32 cellular contexts compared by ENCODE assay signal in genomic region chr9:123697686-123698085, GRCh38.
DNase-seq lines count a peak whose midpoint lies in the region; ATAC-seq lines count a peak whose summit lies in the region.
"Had no signal": no experiment of that assay in that cellular context is flagged by ENCODE, and none has a peak within 500 bp of the region (broad histone marks: within the 10 kb centered on the region; RNA-seq: fewer than 3 reads in every experiment).

No MANE protein-coding gene starts in this region.

- H3K27me3 ChIP-seq in BLaER1 treated with 17β-estradiol and CSF1 and Interleukin-3, amounts not matched to agents 10 nM and 100 nM, result no peaks in the 10 kb centered on the region
- H3K27me3 ChIP-seq: upper lobe of right lung had no signal

- peaks cover 12 to 30% (median 14%) of the 10 kb centered on the region in 10 experiments for H3K4me1 ChIP-seq in BLaER1 treated with 17β-estradiol and CSF1 and Interleukin-3, amounts not matched to agents 10 nM and 100 nM
- H3K4me1 ChIP-seq: parathyroid adenoma, upper lobe of right lung had no signal

- DNase-seq in germinal center (ENCODE audit: low spot score), result peak; percentile 17
- DNase-seq in hippocampal formation (lab: John Stamatoyannopoulos, UW), result no peak
- no peak for DNase-seq in AG08396 (ENCODE audit: low spot score)
- no peak for DNase-seq in stimulated activated naive CD4-positive, alpha-beta T cell treated with Interleukin-2 at 50 U/mL for 16 hours (lab: John Stamatoyannopoulos, UW)
- no peak for DNase-seq in DMS 273 treated with DMSO at 0.1 percent for 48 hours (lab: John Stamatoyannopoulos, UW)
- DNase-seq: activated CD4-positive, alpha-beta memory T cell treated with anti-CD3 and anti-CD28 coated beads for 36 hours; activated CD4-positive, CD25-positive, alpha-beta regulatory T cell treated with anti-CD3 and anti-CD28 coated beads, Interleukin-2, amount 50 U/mL, for 72 hours; activated CD8-positive, alpha-beta memory T cell treated with anti-CD3 and anti-CD28 coated beads, Interleukin-2, amount 50 U/mL, for 4 hours; activated naive CD4-positive, alpha-beta T cell treated with Interleukin-2 at 50 U/mL for 16 hours; central memory CD4-positive, alpha-beta T cell; cortex of kidney; DMS53; effector memory CD4-positive, alpha-beta T cell; HFFc6; Karpas-422; kidney; left ventricle myocardium superior; NCI-H1436; NCI-H2081 treated with DMSO at 0.1 percent for 48 hours; NCI-H226; NCI-H69; retina; SHP77; small intestine; stimulated activated naive CD8-positive, alpha-beta T cell treated with anti-CD3 and anti-CD28 coated beads, Interleukin-15, Interleukin-2, amounts not matched to agents 100 U/mL and 50 U/mL, for 24 hours; T-helper 2 cell; upper lobe of right lung had no signal

- H3K36me3 ChIP-seq in BLaER1 treated with 17β-estradiol and CSF1 and Interleukin-3, amounts not matched to agents 10 nM and 100 nM, result peaks cover 16 to 61% (median 45%) of the 10 kb centered on the region in 11 experiments
- H3K36me3 ChIP-seq: upper lobe of right lung had no signal

- no peak overlapping the region for H3K9ac ChIP-seq in BLaER1 treated with 17β-estradiol and CSF1 and Interleukin-3, amounts not matched to agents 10 nM and 100 nM
- H3K9ac ChIP-seq: parathyroid adenoma had no signal

- ATAC-seq in GM19035 (IDR thresholded peaks at IDR 0.05; ENCODE audit: unreplicated experiment) (peak; percentile 63), HG02852 (IDR thresholded peaks at IDR 0.05; ENCODE audit: unreplicated experiment) (peak; percentile 52)
- ATAC-seq: left ventricle myocardium superior; Panc1; stimulated activated naive CD8-positive, alpha-beta T cell treated with anti-CD3 and anti-CD28 coated beads, Interleukin-15, Interleukin-2, amounts not matched to agents 100 U/mL and 50 U/mL, for 24 hours; upper lobe of right lung had no signal

- H3K27ac ChIP-seq in BLaER1 treated with 17β-estradiol and CSF1 and Interleukin-3, amounts not matched to agents 10 nM and 100 nM, result no peak overlapping the region
- H3K27ac ChIP-seq: parathyroid adenoma, upper lobe of right lung had no signal

- H3K9me3 ChIP-seq in BLaER1 treated with 17β-estradiol and CSF1 and Interleukin-3, amounts not matched to agents 10 nM and 100 nM (replicated peaks in 1 of 11), result peaks cover 17 to 71% (median 54%) of the 10 kb centered on the region in 11 experiments

- H4K20me1 ChIP-seq in BLaER1 treated with 17β-estradiol and CSF1 and Interleukin-3, amounts not matched to agents 10 nM and 100 nM, result peaks cover 0 to 76% (median 0%) of the 10 kb centered on the region in 11 experiments; a peak in 4 of 22 replicates

- H3K4me3 ChIP-seq in BLaER1 treated with 17β-estradiol and CSF1 and Interleukin-3, amounts not matched to agents 10 nM and 100 nM, result no peak overlapping the region
- H3K4me3 ChIP-seq: upper lobe of right lung had no signal

- H3K4me2 ChIP-seq in BLaER1 treated with 17β-estradiol and CSF1 and Interleukin-3, amounts not matched to agents 10 nM and 100 nM, result peak overlapping the region; percentile 6 to 69 (median 40); a peak in 21 of 22 replicates
